In the genomic region with DNA sequence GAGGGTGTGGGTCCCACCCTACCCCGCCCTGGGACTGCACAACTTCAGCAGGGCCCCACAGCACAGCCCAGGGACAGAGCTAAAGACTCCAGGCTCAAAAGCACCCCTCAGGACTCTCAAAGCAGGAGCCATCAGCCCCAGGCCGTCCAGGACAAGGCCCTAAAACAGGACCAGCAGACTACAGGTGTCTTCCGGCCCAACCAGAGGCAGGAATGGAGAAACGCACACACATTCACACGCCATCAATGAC, we compare ENCODE assay signal across 8 cellular contexts. TPM values are rescaled to one million over a fixed set of nuclear protein-coding genes. Genes with fewer than 3 reads are reported as not detected.
DNase-seq lines count a peak whose midpoint lies in the region; ATAC-seq and TF ChIP-seq lines count a peak whose summit lies in the region.

No MANE protein-coding gene starts in this region.

- H4K20me1 ChIP-seq in Karpas-422 (ENCODE audit: insufficient read depth, low read depth, low read length): peaks cover 3% of the 10 kb centered on the region; the same call in 1 of the 2 replicates

- no peaks in the 10 kb centered on the region for H3K27me3 Mint-ChIP-seq in naive B cell

- H3K9me2 ChIP-seq in Karpas-422 (replicated peaks; ENCODE audit: insufficient read depth, low read length): no peaks in the 10 kb centered on the region

- no peaks in the 10 kb centered on the region for H3K9me3 ChIP-seq in Karpas-422 (ENCODE audit: low read length)

- H3K36me3 Mint-ChIP-seq in naive B cell: no peaks in the 10 kb centered on the region

- H3K79me2 ChIP-seq in Karpas-422 (ENCODE audit: low read length): peaks cover 50% of the 10 kb centered on the region

- peaks cover 57% of the 10 kb centered on the region for H3K4me1 ChIP-seq in Karpas-422 (ENCODE audit: low read length)

- peak overlapping the region; percentile 86 for H3K27ac ChIP-seq in Karpas-422 (ENCODE audit: low read length)
- peak overlapping the region; percentile 86 to 100 (median 96) for H3K27ac ChIP-seq in dorsolateral prefrontal cortex

- peak overlapping the region; percentile 60; the same call in 1 of the 2 replicates for H2AFZ ChIP-seq in Karpas-422 (ENCODE audit: low read length)

- peaks cover 15% of the 10 kb centered on the region for H3K36me3 ChIP-seq in Karpas-422 (ENCODE audit: insufficient read depth, low read length)

- peak overlapping the region; percentile 82 to 97 (median 92) for H3K4me3 Mint-ChIP-seq in naive B cell

- peak; percentile 14 for ATAC-seq in GM19438 (IDR thresholded peaks at IDR 0.05; ENCODE audit: low read depth, unreplicated experiment)
- peak in 1 of 2 donors; percentile 11 for ATAC-seq in naive B cell (ENCODE audit: low read depth in 2 of 2)
- ATAC-seq in HG03045 (IDR thresholded peaks at IDR 0.05; ENCODE audit: unreplicated experiment): no peak

- peak overlapping the region; percentile 79 for H3K4me3 ChIP-seq in Karpas-422 (ENCODE audit: low read length)
- H3K4me3 ChIP-seq in dorsolateral prefrontal cortex: peak overlapping the region; percentile 57 to 94 (median 82)

- TF ChIP-seq CTCF in dorsolateral prefrontal cortex (IDR thresholded peaks at IDR 0.05 in 54 of 56, conservative IDR thresholded peaks at IDR 0.05 in 2 of 56; ENCODE audit: low read depth in 1 of 56, partially characterized antibody in 56 of 56): no peak

- DNase-seq in Karpas-422 (no peak), dorsolateral prefrontal cortex (no peak), naive B cell (no peak), GOT3 (lab: John Stamatoyannopoulos, UW) (no peak)
- no peak for DNase-seq in stimulated activated naive CD4-positive, alpha-beta T cell treated with Interleukin-2 at 50 U/mL for 16 hours (lab: John Stamatoyannopoulos, UW)
- DNase-seq in activated CD8-positive, alpha-beta memory T cell treated with anti-CD3 and anti-CD28 coated beads, Interleukin-2, amount 50 U/mL, for 4 hours: no peak

- H3K9me3 Mint-ChIP-seq in naive B cell: no peaks in the 10 kb centered on the region

- peak overlapping the region; percentile 86 for H3K9ac ChIP-seq in Karpas-422 (ENCODE audit: low read length)

- intact Hi-C loops in dorsolateral prefrontal cortex (cut with DNase I): no loop called here

- H3K27me3 ChIP-seq in Karpas-422 (ENCODE audit: low read length) (no peaks in the 10 kb centered on the region), dorsolateral prefrontal cortex (no peaks in the 10 kb centered on the region)

- peaks cover 45 to 74% (median 70%) of the 10 kb centered on the region in 3 donors for H3K4me1 Mint-ChIP-seq in naive B cell

- peak overlapping the region; percentile 97 to 99 (median 99) for H3K27ac Mint-ChIP-seq in naive B cell

- H3K4me2 ChIP-seq in Karpas-422 (ENCODE audit: low read depth, low read length, poor library complexity, severe bottlenecking): peak overlapping the region; percentile 73

RNA-seq across cellular contexts. Expression of a gene that starts 26.1 kb away (rescaled TPM):
- 7.3 and 10.9 TPM in 2 replicates for total RNA-seq in Karpas-422 (2014; rRNA removed; shearing (Covaris generic); ENCODE audit: low replicate concordance)
- 10 to 100 TPM in 5 of 120 experiments, 1 to 10 TPM in 115; 3.5 to 10.4 (median 6.0) TPM for total RNA-seq in dorsolateral prefrontal cortex
- 10 to 100 TPM in 1 of 6 donors, 1 to 10 TPM in 5; 7.4 to 11.9 (median 7.7) TPM for polyA plus RNA-seq in naive B cell (ENCODE audit: low read depth in 6 of 6)

RNA-seq across cellular contexts. Expression of a gene that starts 31.4 kb away (rescaled TPM):
- 141 and 149 TPM in 2 replicates for total RNA-seq in Karpas-422 (2014; rRNA removed; shearing (Covaris generic); ENCODE audit: low replicate concordance)
- total RNA-seq in dorsolateral prefrontal cortex: 100 to 1,000 TPM in 56 of 120 experiments, 10 to 100 TPM in 64; 71.6 to 162 (median 99.2) TPM
- 100 to 1,000 TPM; 393 to 571 (median 442) TPM for polyA plus RNA-seq in naive B cell (ENCODE audit: low read depth in 6 of 6)

RNA-seq across cellular contexts. Expression of a gene that starts 32.5 kb away (rescaled TPM):
- 300 and 483 TPM in 2 replicates for total RNA-seq in Karpas-422 (2014; rRNA removed; shearing (Covaris generic); ENCODE audit: low replicate concordance)
- 100 to 1,000 TPM; 127 to 251 (median 193) TPM for total RNA-seq in dorsolateral prefrontal cortex
- 100 to 1,000 TPM; 433 to 593 (median 531) TPM for polyA plus RNA-seq in naive B cell (ENCODE audit: low read depth in 6 of 6)

RNA-seq across cellular contexts. Expression of a gene that starts 32.7 kb away (rescaled TPM):
- 22.0 and 28.3 TPM in 2 replicates for total RNA-seq in Karpas-422 (2014; rRNA removed; shearing (Covaris generic); ENCODE audit: low replicate concordance)
- total RNA-seq in dorsolateral prefrontal cortex: 10 to 100 TPM in 60 of 120 experiments, 1 to 10 TPM in 60; 5.5 to 17.7 (median 10.0) TPM
- polyA plus RNA-seq in naive B cell (ENCODE audit: low read depth in 6 of 6): 10 to 100 TPM in 3 of 6 donors, 1 to 10 TPM in 3; 4.1 to 14.8 (median 9.5) TPM

RNA-seq across cellular contexts. Expression of a gene that starts 42.7 kb away (rescaled TPM):
- total RNA-seq in Karpas-422 (2014; rRNA removed; shearing (Covaris generic); ENCODE audit: low replicate concordance): 34.0 and 48.3 TPM in 2 replicates
- 100 to 1,000 TPM in 116 of 120 experiments, 10 to 100 TPM in 4; 88.5 to 492 (median 177) TPM for total RNA-seq in dorsolateral prefrontal cortex
- under 1 TPM in 2 of 6 donors, not detected in 4; 0.03 to 0.37 TPM for polyA plus RNA-seq in naive B cell (ENCODE audit: low read depth in 6 of 6)
